ENCODE assay signal across 9 cellular contexts in the genomic region with DNA sequence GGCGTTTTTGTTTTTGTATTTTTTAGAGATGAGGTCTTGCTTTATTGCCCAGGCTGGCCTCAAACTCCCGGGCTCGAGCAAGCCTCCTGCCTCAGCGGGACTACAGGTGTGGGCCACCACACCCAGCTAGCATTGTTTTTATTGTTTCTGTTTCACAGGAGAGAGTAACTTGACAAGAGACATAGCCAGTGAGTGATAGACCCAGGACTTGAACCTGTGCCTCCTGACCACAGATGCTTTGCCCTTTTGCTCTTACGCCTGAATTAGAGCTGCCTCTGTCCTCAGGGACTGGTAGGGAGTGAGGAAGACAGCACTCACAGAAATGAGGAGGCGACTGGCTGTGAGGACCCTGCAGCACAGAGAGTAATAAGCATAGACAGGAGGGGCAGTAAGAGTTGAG. TPM values are rescaled to one million over a fixed set of nuclear protein-coding genes. Genes with fewer than 3 reads are reported as not detected.
DNase-seq lines count a peak whose midpoint lies in the region; ATAC-seq and TF ChIP-seq lines count a peak whose summit lies in the region.
"Had no signal": no experiment of that assay in that cellular context is flagged by ENCODE, and none has a peak within 500 bp of the region (broad histone marks: within the 10 kb centered on the region; RNA-seq: fewer than 3 reads in every experiment).

No MANE protein-coding gene starts in this region.

- peaks cover 79% of the 10 kb centered on the region for H3K4me1 ChIP-seq in effector memory CD4-positive, alpha-beta T cell (ENCODE audit: control insufficient read depth, insufficient read depth, low read length, poor library complexity, severe bottlenecking)
- no peaks in the 10 kb centered on the region for H3K4me1 ChIP-seq in sigmoid colon

- peaks cover 29% of the 10 kb centered on the region for H3K36me3 Mint-ChIP-seq in T-cell
- H3K36me3 Mint-ChIP-seq in stimulated activated effector memory CD8-positive, alpha-beta T cell treated with anti-CD3 and anti-CD28 coated beads, Interleukin-12 subunit alpha, Interleukin-12 subunit beta, amount 100 ng/mL, for 72 hours, result peaks cover 71% of the 10 kb centered on the region

- DNase-seq in T-cell (no peak), HEK293T (ENCODE audit: extremely low spot score) (no peak), sigmoid colon (no peak)
- DNase-seq in effector memory CD4-positive, alpha-beta T cell, result no peak
- DNase-seq in stimulated activated effector memory CD8-positive, alpha-beta T cell treated with anti-CD3 and anti-CD28 coated beads, Interleukin-12 subunit alpha, Interleukin-12 subunit beta, amount 100 ng/mL, for 72 hours (ENCODE audit: low spot score in 2 of 2), result no peak
- no peak for DNase-seq in stimulated activated naive CD4-positive, alpha-beta T cell (lab: John Stamatoyannopoulos, UW)
- DNase-seq: NCI-H1105 had no signal

- H3K27ac ChIP-seq in effector memory CD4-positive, alpha-beta T cell (ENCODE audit: insufficient read depth, low read length, poor library complexity, severe bottlenecking), result peak overlapping the region; percentile 90
- no peak overlapping the region for H3K27ac ChIP-seq in sigmoid colon

- H3K4me3 ChIP-seq in GM12875 (ENCODE audit: low read depth, low read length) (peak overlapping the region; percentile 74), sigmoid colon (no peak overlapping the region)
- peak overlapping the region; percentile 65 for H3K4me3 ChIP-seq in effector memory CD4-positive, alpha-beta T cell (ENCODE audit: insufficient read depth, low read depth, low read length, poor library complexity, severe bottlenecking)

- intact Hi-C loops in sigmoid colon (cut with DNase I), result no loop called here

- peak overlapping the region; percentile 87 to 96 (median 90) for H3K4me3 Mint-ChIP-seq in T-cell
- peak overlapping the region; percentile 77 for H3K4me3 Mint-ChIP-seq in stimulated activated effector memory CD8-positive, alpha-beta T cell treated with anti-CD3 and anti-CD28 coated beads, Interleukin-12 subunit alpha, Interleukin-12 subunit beta, amount 100 ng/mL, for 72 hours

- CTCF ChIA-PET in T-cell (lab: Charles Lee) (interaction anchor here in 1 of 2 donors (0.6 to 9.6 kb wide), 3 partner anchors 9 to 125 kb away, joined by 4 to 143 read pairs (median 10); no protein-coding TSS in a partner anchor), HEK293T (lab: Yijun Ruan, JAX) (interaction anchor here (0.6 to 1.3 kb wide), 3 partner anchors 8 to 43 kb away, joined by 3 to 4 read pairs (median 3); no protein-coding TSS in a partner anchor)

- no peaks in the 10 kb centered on the region for H3K27me3 Mint-ChIP-seq in T-cell

- H3K9me3 ChIP-seq in effector memory CD4-positive, alpha-beta T cell (ENCODE audit: control insufficient read depth, low read length), result no peaks in the 10 kb centered on the region
- H3K9me3 ChIP-seq in sigmoid colon, result no peaks in the 10 kb centered on the region

- TF ChIP-seq EP300 in sigmoid colon (IDR thresholded peaks at IDR 0.05), result no peak

- H3K4me1 Mint-ChIP-seq in T-cell, result peaks cover 69 to 75% (median 74%) of the 10 kb centered on the region in 3 donors
- peaks cover 90% of the 10 kb centered on the region for H3K4me1 Mint-ChIP-seq in stimulated activated effector memory CD8-positive, alpha-beta T cell treated with anti-CD3 and anti-CD28 coated beads, Interleukin-12 subunit alpha, Interleukin-12 subunit beta, amount 100 ng/mL, for 72 hours

- 48 to 55% methylated on average over 6 of the region's 6 CpGs for WGBS in sigmoid colon, 2 donors

- no peaks in the 10 kb centered on the region for H3K9me3 Mint-ChIP-seq in T-cell
- H3K9me3 Mint-ChIP-seq in stimulated activated effector memory CD8-positive, alpha-beta T cell treated with anti-CD3 and anti-CD28 coated beads, Interleukin-12 subunit alpha, Interleukin-12 subunit beta, amount 100 ng/mL, for 72 hours, result no peaks in the 10 kb centered on the region

- no peak for TF ChIP-seq POLR2A in sigmoid colon (IDR thresholded peaks at IDR 0.05)

- ATAC-seq in T-cell (replicated peaks in 1 of 4) (no peak), HG02642 (IDR thresholded peaks at IDR 0.05; ENCODE audit: poor library complexity, unreplicated experiment) (no peak)
- ATAC-seq in stimulated activated effector memory CD8-positive, alpha-beta T cell treated with anti-CD3 and anti-CD28 coated beads, Interleukin-12 subunit alpha, Interleukin-12 subunit beta, amount 100 ng/mL, for 72 hours, result no peak

- H3K27me3 ChIP-seq in effector memory CD4-positive, alpha-beta T cell (replicated peaks; ENCODE audit: control insufficient read depth, insufficient read depth, low read length, poor library complexity, severe bottlenecking), result no peaks in the 10 kb centered on the region
- no peaks in the 10 kb centered on the region for H3K27me3 ChIP-seq in sigmoid colon

- peaks cover 3% of the 10 kb centered on the region for H3K36me3 ChIP-seq in effector memory CD4-positive, alpha-beta T cell (ENCODE audit: control insufficient read depth, insufficient read depth, low read length)
- H3K36me3 ChIP-seq in sigmoid colon, result no peaks in the 10 kb centered on the region

- POLR2A ChIA-PET in T-cell (lab: Charles Lee) (interaction anchor here in 1 of 2 donors (0.7 to 3.0 kb wide), 3 partner anchors 12 to 32 kb away, joined by 3 to 27 read pairs (median 3); no protein-coding TSS in a partner anchor), HEK293T (lab: Yijun Ruan, JAX) (no interaction called here)

- H3K27ac Mint-ChIP-seq in T-cell, result peak overlapping the region; percentile 98 to 100
- H3K27ac Mint-ChIP-seq in stimulated activated effector memory CD8-positive, alpha-beta T cell treated with anti-CD3 and anti-CD28 coated beads, Interleukin-12 subunit alpha, Interleukin-12 subunit beta, amount 100 ng/mL, for 72 hours, result peak overlapping the region; percentile 94

- TF ChIP-seq CTCF in GM12875 (IDR thresholded peaks at IDR 0.05; ENCODE audit: borderline replicate concordance, insufficient read depth, low read depth, low read length) (no peak), sigmoid colon (IDR thresholded peaks at IDR 0.05) (no peak)

TF ChIP-seq in HEK293T, 16 proteins besides CTCF, POLR2A, EP300 and RAD21:
- no peak for TF ChIP-seq ELF4 (IDR thresholded peaks at IDR 0.05)

RNA-seq across cellular contexts. Expression of gene EVL, which starts 2.3 kb away (rescaled TPM):
- total RNA-seq in T-cell, result 1,000 to 10,000 TPM; 1,049 to 1,157 (median 1,125) TPM
- 10 to 100 TPM; 26.4 to 56.2 (median 38.5) TPM for total RNA-seq in sigmoid colon
- polyA plus RNA-seq in sigmoid colon, result 100 to 1,000 TPM in 1 of 3 donors, 1 to 10 TPM in 2; 6.5 to 100 (median 8.4) TPM

Comparison
In these comparisons a context has a peak if more than half of its experiments do, and no peak if none do; other contexts are left out.
1. H3K4me3 ChIP-seq: peak in GM12875 (single experiment) and effector memory CD4-positive, alpha-beta T cell (single experiment); none in sigmoid colon (0 of 4).
2. RNA of gene EVL, which starts 2.3 kb away (total RNA-seq): 1,049 to 1,157 TPM in T-cell; 26.4 to 56.2 TPM in sigmoid colon; every median in the first group is over 10 times any median in the second.